ENCODE assay signal across 19 cellular contexts in genomic region chr5:54764691-54765090, GRCh38.
DNase-seq lines count a peak whose midpoint lies in the region; ATAC-seq and TF ChIP-seq lines count a peak whose summit lies in the region.
"Had no signal": no experiment of that assay in that cellular context is flagged by ENCODE, and none has a peak within 500 bp of the region (broad histone marks: within the 10 kb centered on the region; RNA-seq: fewer than 3 reads in every experiment).

No MANE protein-coding gene starts in this region.

- TF ChIP-seq CTCF in activated B cell treated with CpG ODN at 0.5 μM for 24 hours (IDR thresholded peaks at IDR 0.05) (no peak), fibroblast of the aortic adventitia (IDR thresholded peaks at IDR 0.05; ENCODE audit: insufficient read depth, low read length) (no peak), PC-3 (conservative IDR thresholded peaks at IDR 0.05; ENCODE audit: low read depth, low read length) (no peak)

- no peaks in the 10 kb centered on the region for H4K20me1 ChIP-seq in PC-3 (ENCODE audit: low read length)

- ATAC-seq in activated B cell treated with CpG ODN at 0.5 μM for 24 hours (ENCODE audit: low read depth) (no peak), PC-3 (no peak), GM21723 (IDR thresholded peaks at IDR 0.05; ENCODE audit: unreplicated experiment) (no peak)
- ATAC-seq: CD8-positive, alpha-beta T cell; HCT116 had no signal

- H3K9me2 ChIP-seq in PC-3 (replicated peaks; ENCODE audit: low read length): no peaks in the 10 kb centered on the region

- H2AFZ ChIP-seq in PC-3 (ENCODE audit: low read length): no peak overlapping the region
- H2AFZ ChIP-seq: PC-9 had no signal

- intact Hi-C loops in activated B cell treated with CpG ODN at 0.5 μM for 24 hours (cut with micrococcal nuclease): loop anchor here (1.0 to 5.0 kb wide), 5 partner anchors 8 to 118 kb away; no protein-coding TSS in a partner anchor
- intact Hi-C loops in PC-3 (cut with micrococcal nuclease): no loop called here

- no peak overlapping the region for H3K4me3 ChIP-seq in fibroblast of the aortic adventitia (ENCODE audit: low read depth, low read length)
- H3K4me3 ChIP-seq in PC-3 (ENCODE audit: low read length): no peak overlapping the region
- H3K4me3 ChIP-seq: PC-9 had no signal

- H3F3A ChIP-seq in PC-3 (ENCODE audit: low read length, unreplicated experiment): no peaks in the 10 kb centered on the region

- no peaks in the 10 kb centered on the region for H3K79me2 ChIP-seq in PC-3 (ENCODE audit: low read length)

- no peak overlapping the region for H3K9ac ChIP-seq in PC-3 (ENCODE audit: low read length)

- H3K4me1 Mint-ChIP-seq in activated B cell treated with CpG ODN at 0.5 μM for 24 hours: peaks cover 87% of the 10 kb centered on the region

- no peak overlapping the region for H3K27ac ChIP-seq in PC-3 (ENCODE audit: low read length)
- H3K27ac ChIP-seq: 22Rv1, HL-60, PC-9 had no signal

- H3K27me3 Mint-ChIP-seq in activated B cell treated with CpG ODN at 0.5 μM for 24 hours: no peaks in the 10 kb centered on the region

- DNase-seq in NCI-H2171 treated with DMSO at 0.1 percent for 48 hours (lab: John Stamatoyannopoulos, UW) (peak; percentile 42), NCI-H2171 (lab: John Stamatoyannopoulos, UW) (no peak), activated B cell treated with CpG ODN at 0.5 μM for 24 hours (no peak), fibroblast of the aortic adventitia (ENCODE audit: low read depth) (peak; percentile 32), PC-3 (no peak), Kasumi-1 (lab: John Stamatoyannopoulos, UW) (no peak), globus pallidus (ENCODE audit: low spot score) (no peak)
- DNase-seq: CD8-positive, alpha-beta T cell; DMS79 treated with DMSO at 0.1 percent for 48 hours; GF-D8; NCI-H1436 treated with DMSO at 0.1 percent for 48 hours; NCI-H2081; NCI-H345; NCI-H69; PC-9 had no signal

- POLR2A ChIA-PET in activated B cell treated with CpG ODN at 0.5 μM for 24 hours (lab: Charles Lee) (interaction anchor here (1.1 to 4.2 kb wide), 8 partner anchors 9 to 246 kb away, joined by 3 to 30 read pairs (median 6); no protein-coding TSS in a partner anchor), PC-3 (lab: Charles Lee; ENCODE audit: unreplicated experiment) (no interaction called here)

- H3K36me3 Mint-ChIP-seq in activated B cell treated with CpG ODN at 0.5 μM for 24 hours (ENCODE audit: low read depth): no peaks in the 10 kb centered on the region
- H3K36me3 Mint-ChIP-seq: CD8-positive, alpha-beta T cell had no signal

- peaks cover 6% of the 10 kb centered on the region for H3K9me3 Mint-ChIP-seq in activated B cell treated with CpG ODN at 0.5 μM for 24 hours
- H3K9me3 Mint-ChIP-seq: CD8-positive, alpha-beta T cell had no signal

- no peak overlapping the region for H3K4me2 ChIP-seq in PC-3 (ENCODE audit: low read length)
- H3K4me2 ChIP-seq: PC-9 had no signal

- BruUV-seq in PC-3 (replicated peaks; lab: Mats Ljungman, UMichigan): no TSS peak

- CTCF ChIA-PET in activated B cell treated with CpG ODN at 0.5 μM for 24 hours (lab: Charles Lee) (interaction anchor here (1.0 to 3.6 kb wide), 7 partner anchors 10 to 247 kb away, joined by 3 to 14 read pairs (median 4); partner anchors contain the start of gene SNX18), PC-3 (lab: Charles Lee) (no interaction called here)

- H3K9me3 ChIP-seq in PC-3 (ENCODE audit: low read length): no peaks in the 10 kb centered on the region

- peaks cover 4% of the 10 kb centered on the region for H3K4me1 ChIP-seq in PC-3 (ENCODE audit: insufficient read depth, low read length)

- no peaks in the 10 kb centered on the region for H3K27me3 ChIP-seq in PC-3 (ENCODE audit: low read length)

- no peaks in the 10 kb centered on the region for H3K36me3 ChIP-seq in PC-3 (ENCODE audit: low read depth, low read length)

- H3K4me3 Mint-ChIP-seq in activated B cell treated with CpG ODN at 0.5 μM for 24 hours: no peak overlapping the region
- H3K4me3 Mint-ChIP-seq: CD8-positive, alpha-beta T cell had no signal

- H3K27ac Mint-ChIP-seq in activated B cell treated with CpG ODN at 0.5 μM for 24 hours: peak overlapping the region; percentile 72
- H3K27ac Mint-ChIP-seq: CD8-positive, alpha-beta T cell had no signal

Comparison
In these comparisons a context has a peak if more than half of its experiments do, and no peak if none do; other contexts are left out.
1. DNase-seq: peak in NCI-H2171 treated with DMSO at 0.1 percent for 48 hours (single experiment) and fibroblast of the aortic adventitia (single experiment); none in NCI-H2171 (single experiment), activated B cell treated with CpG ODN at 0.5 μM for 24 hours (single experiment), PC-3 (single experiment), Kasumi-1 (0 of 2) and globus pallidus (single experiment).